1 cellular context compared by ENCODE assay signal in genomic region chr1:2286923-2287322, GRCh38.
TF ChIP-seq lines count a peak whose summit lies in the region.

No MANE protein-coding gene starts in this region.

TF ChIP-seq in K562, 482 proteins besides CTCF, POLR2A, EP300 and RAD21 (continued from another document):
- TF ChIP-seq ZNF318 (IDR thresholded peaks at IDR 0.05; ENCODE audit: borderline replicate concordance in 1 of 2, low read depth in 1 of 2): no peak
